In genomic region chr4:183872531-183872930, GRCh38 we compare ENCODE assay signal across 28 cellular contexts. TPM values are rescaled to one million over a fixed set of nuclear protein-coding genes. Genes with fewer than 3 reads are reported as not detected.
A peak's percentile ranks its signal among the peaks of the same experiment; 100 is the strongest.
DNase-seq lines count a peak whose midpoint lies in the region; ATAC-seq, FAIRE-seq and TF ChIP-seq lines count a peak whose summit lies in the region.
"Had no signal": no experiment of that assay in that cellular context is flagged by ENCODE, and none has a peak within 500 bp of the region (broad histone marks: within the 10 kb centered on the region; RNA-seq: fewer than 3 reads in every experiment).

No MANE protein-coding gene starts in this region.

- FAIRE-seq in bronchial epithelial cell (lab: Jason Lieb, UNC), result no peak
- FAIRE-seq: GM12892, HTR-8/SVneo, keratinocyte had no signal

- TF ChIP-seq CTCF in bronchial epithelial cell (IDR thresholded peaks at IDR 0.05; ENCODE audit: insufficient read depth, low read length, severe bottlenecking), result no peak
- TF ChIP-seq CTCF in mesothelial cell of epicardium (IDR thresholded peaks at IDR 0.05; ENCODE audit: unreplicated experiment), result no peak

- DNase-seq in DMS79 treated with DMSO at 0.1 percent for 48 hours (lab: John Stamatoyannopoulos, UW), result peak; percentile 5
- no peak for DNase-seq in DMS79 (lab: John Stamatoyannopoulos, UW)
- peak; percentile 51 for DNase-seq in NCI-H82 treated with DMSO at 0.1 percent for 48 hours (lab: John Stamatoyannopoulos, UW; ENCODE audit: unreplicated experiment)
- peak; percentile 20 for DNase-seq in bronchial epithelial cell (ENCODE audit: low read depth)
- no peak for DNase-seq in mesothelial cell of epicardium (ENCODE audit: low spot score in 2 of 2, unreplicated experiment in 2 of 2)
- DNase-seq: activated CD4-positive, alpha-beta T cell treated with anti-CD3 and anti-CD28 coated beads for 36 hours; activated naive CD4-positive, alpha-beta T cell treated with anti-CD3 and anti-CD28 coated beads, Interleukin-2, amount 50 U/mL, for 16 hours; activated T-cell treated with anti-CD3 and anti-CD28 coated beads, Interleukin-2, amount 50 U/mL, for 72 hours; aorta; cerebellar nuclear complex; foreskin fibroblast; HFFc6; NCI-H1105; NCI-H2107; NCI-H510A; occipital lobe; stimulated activated CD4-positive, alpha-beta T cell treated with anti-CD3 and anti-CD28 coated beads, Interleukin-2, amount 100 ng/mL, for 48 hours; stimulated activated naive CD4-positive, alpha-beta T cell; testis had no signal

- no peaks in the 10 kb centered on the region for H3K36me3 ChIP-seq in bronchial epithelial cell (ENCODE audit: control insufficient read depth, insufficient read depth, low read length)

- H3K4me3 ChIP-seq in bronchial epithelial cell (ENCODE audit: low read depth, low read length), result no peak overlapping the region
- H3K4me3 ChIP-seq: testis had no signal

- peaks cover 70% of the 10 kb centered on the region for H3K4me1 Mint-ChIP-seq in mesothelial cell of epicardium
- H3K4me1 Mint-ChIP-seq: activated CD4-positive, alpha-beta T cell treated with anti-CD3 and anti-CD28 coated beads for 36 hours; B cell had no signal

- H3K27me3 Mint-ChIP-seq in mesothelial cell of epicardium (ENCODE audit: low read depth), result no peaks in the 10 kb centered on the region

- H3K27me3 ChIP-seq in bronchial epithelial cell (ENCODE audit: control insufficient read depth, insufficient read depth, low read length), result no peaks in the 10 kb centered on the region
- H3K27me3 ChIP-seq: testis had no signal

- H3K4me3 Mint-ChIP-seq in mesothelial cell of epicardium, result no peak overlapping the region
- H3K4me3 Mint-ChIP-seq: activated CD4-positive, alpha-beta T cell treated with anti-CD3 and anti-CD28 coated beads for 36 hours; activated T-cell treated with anti-CD3 and anti-CD28 coated beads, Interleukin-2, amount 50 U/mL, for 72 hours; B cell; HFFc6 had no signal

- H3K36me3 Mint-ChIP-seq in mesothelial cell of epicardium, result no peaks in the 10 kb centered on the region

- no peaks in the 10 kb centered on the region for H3K9me3 Mint-ChIP-seq in mesothelial cell of epicardium
- H3K9me3 Mint-ChIP-seq: activated T-cell treated with anti-CD3 and anti-CD28 coated beads, Interleukin-2, amount 50 U/mL, for 72 hours; HFFc6 had no signal

- H3K27ac Mint-ChIP-seq in mesothelial cell of epicardium, result peak overlapping the region; percentile 22
- H3K27ac Mint-ChIP-seq: activated CD4-positive, alpha-beta T cell treated with anti-CD3 and anti-CD28 coated beads for 36 hours; activated T-cell treated with anti-CD3 and anti-CD28 coated beads, Interleukin-2, amount 50 U/mL, for 72 hours; B cell; HFFc6 had no signal

- ATAC-seq in GM21360 (IDR thresholded peaks at IDR 0.05; ENCODE audit: unreplicated experiment), result no peak
- ATAC-seq in GM21825 (IDR thresholded peaks at IDR 0.05; ENCODE audit: unreplicated experiment), result no peak
- no peak for ATAC-seq in GM18519 (IDR thresholded peaks at IDR 0.05; ENCODE audit: low FRiP score, unreplicated experiment)
- ATAC-seq: activated CD4-positive, alpha-beta T cell treated with anti-CD3 and anti-CD28 coated beads for 36 hours; activated T-cell treated with anti-CD3 and anti-CD28 coated beads, Interleukin-2, amount 50 U/mL, for 72 hours had no signal

RNA-seq across cellular contexts. Expression of gene STOX2, which starts 32.6 kb away (rescaled TPM):
- total RNA-seq in bronchial epithelial cell (1.3 and 2.4 TPM in 2 replicates), mesothelial cell of epicardium (95.6 to 104 TPM (median 103 TPM) in 3 replicates)
- total RNA-seq: activated CD4-positive, alpha-beta T cell treated with anti-CD3 and anti-CD28 coated beads for 36 hours; activated CD8-positive, alpha-beta memory T cell treated with anti-CD3 and anti-CD28 coated beads for 36 hours; B cell; LHCN-M2 had no signal

Comparison
In these comparisons a context has a peak if more than half of its experiments do, and no peak if none do; other contexts are left out.
1. DNase-seq: peak in DMS79 treated with DMSO at 0.1 percent for 48 hours (single experiment), NCI-H82 treated with DMSO at 0.1 percent for 48 hours (single experiment) and bronchial epithelial cell (single experiment); none in DMS79 (single experiment) and mesothelial cell of epicardium (0 of 2).
2. RNA of gene STOX2, which starts 32.6 kb away (total RNA-seq): 95.6 to 104 TPM in mesothelial cell of epicardium; 1.3 to 2.4 TPM in bronchial epithelial cell; every median in the first group is over 10 times any median in the second.